18 cellular contexts compared by ENCODE assay signal in the genomic region with DNA sequence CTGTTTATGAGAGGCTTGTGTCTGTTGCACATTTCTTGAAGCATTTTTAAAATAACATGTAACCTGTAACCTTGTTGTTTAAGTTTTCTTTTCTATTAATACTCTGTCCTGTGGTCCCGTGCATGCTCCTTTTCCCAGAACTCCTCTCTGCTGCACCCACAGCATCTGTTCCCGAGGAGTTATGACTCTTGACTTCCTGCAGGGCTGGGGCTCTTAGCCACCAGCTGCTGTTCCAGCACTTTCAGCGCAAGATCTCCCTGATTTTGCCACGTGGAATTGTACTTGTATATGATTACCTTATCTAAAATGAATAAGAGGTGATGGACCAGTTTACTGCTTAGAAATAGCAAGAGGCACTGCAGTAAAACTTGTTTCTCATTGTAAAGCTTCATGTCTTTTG.
DNase-seq lines count a peak whose midpoint lies in the region; TF ChIP-seq lines count a peak whose summit lies in the region.
"Had no signal": no experiment of that assay in that cellular context is flagged by ENCODE, and none has a peak within 500 bp of the region (broad histone marks: within the 10 kb centered on the region; RNA-seq: fewer than 3 reads in every experiment).

No MANE protein-coding gene starts in this region.

- H2AFZ ChIP-seq in fibroblast of lung (ENCODE audit: low read length) (no peak overlapping the region), osteoblast (ENCODE audit: low read length) (no peak overlapping the region)

- H3K4me1 Mint-ChIP-seq in Calu3 (ENCODE audit: low read depth, unreplicated experiment) (peaks cover 8% of the 10 kb centered on the region), endodermal cell (no peaks in the 10 kb centered on the region), HFFc6 (ENCODE audit: low read depth) (peaks cover 6% of the 10 kb centered on the region; the same call in 1 of the 2 replicates)
- H3K4me1 Mint-ChIP-seq: B cell, IgD-negative memory B cell had no signal

- H3K27ac Mint-ChIP-seq in Calu3 (ENCODE audit: unreplicated experiment) (no peak overlapping the region), endodermal cell (no peak overlapping the region), HFFc6 (no peak overlapping the region)
- H3K27ac Mint-ChIP-seq: B cell, IgD-negative memory B cell, type B pancreatic cell had no signal

- no peaks in the 10 kb centered on the region for H3K4me1 ChIP-seq in fibroblast of lung (ENCODE audit: control insufficient read depth, extremely low read depth, insufficient read depth, low read length)
- H3K4me1 ChIP-seq in osteoblast (ENCODE audit: insufficient read depth, low read length), result no peaks in the 10 kb centered on the region
- H3K4me1 ChIP-seq in endodermal cell (ENCODE audit: control insufficient read depth, insufficient read depth, low read length), result no peaks in the 10 kb centered on the region
- H3K4me1 ChIP-seq: SJSA1 had no signal

- peaks cover 25% of the 10 kb centered on the region for H3K36me3 Mint-ChIP-seq in Calu3 (ENCODE audit: insufficient read depth, unreplicated experiment)
- H3K36me3 Mint-ChIP-seq in endodermal cell (ENCODE audit: low read depth), result peaks cover 19% of the 10 kb centered on the region
- H3K36me3 Mint-ChIP-seq in HFFc6 (ENCODE audit: low read depth), result peaks cover 6% of the 10 kb centered on the region

- DNase-seq in DMS153 (lab: John Stamatoyannopoulos, UW) (peak; percentile 23), DMS153 treated with DMSO at 0.1 percent for 48 hours (lab: John Stamatoyannopoulos, UW; ENCODE audit: unreplicated experiment) (no peak), NCI-H69 (lab: John Stamatoyannopoulos, UW) (peak; percentile 8), fibroblast of lung (ENCODE audit: low read depth in 2 of 2) (peak; percentile 25 to 55), osteoblast (ENCODE audit: insufficient read length, low spot score, missing footprints) (peak; percentile 58), Calu3 (no peak), endodermal cell (no peak), HFFc6 (no peak)
- DNase-seq: activated effector memory CD4-positive, alpha-beta T cell treated with anti-CD3 and anti-CD28 coated beads, Interleukin-2, amount 50 U/mL, for 16 hours; erythroblast; head of caudate nucleus; kidney; stimulated activated naive CD8-positive, alpha-beta T cell treated with anti-CD3 and anti-CD28 coated beads, Interleukin-15, Interleukin-2, amounts not matched to agents 100 U/mL and 50 U/mL, for 24 hours had no signal

- H3K79me2 ChIP-seq in fibroblast of lung (ENCODE audit: control insufficient read depth, insufficient read depth, low read length) (peaks cover 6% of the 10 kb centered on the region), osteoblast (ENCODE audit: insufficient read depth, low read length) (peaks cover 17% of the 10 kb centered on the region)

- BruUV-seq in Calu3 (replicated peaks; lab: Mats Ljungman, UMichigan), result no TSS peak

- H4K20me1 ChIP-seq in fibroblast of lung (ENCODE audit: control insufficient read depth, extremely low read depth, insufficient read depth, low read length) (no peaks in the 10 kb centered on the region), osteoblast (ENCODE audit: insufficient read depth, low read length) (no peaks in the 10 kb centered on the region)

- H3K4me3 ChIP-seq in fibroblast of lung (replicated peaks in 1 of 4; ENCODE audit: control extremely low read depth in 1 of 4, insufficient read depth in 1 of 4, low read depth in 3 of 4, low read length in 4 of 4) (no peak overlapping the region), osteoblast (ENCODE audit: insufficient read depth, low read length) (no peak overlapping the region), endodermal cell (ENCODE audit: low read length) (no peak overlapping the region)
- H3K4me3 ChIP-seq: SJSA1 had no signal

- H3K4me2 ChIP-seq in fibroblast of lung (ENCODE audit: extremely low read depth, insufficient read depth, low read length) (no peak overlapping the region), osteoblast (ENCODE audit: insufficient read depth, low read length) (no peak overlapping the region)

- H3K36me3 ChIP-seq in fibroblast of lung (ENCODE audit: control insufficient read depth, insufficient read depth, low read length) (peaks cover 4% of the 10 kb centered on the region), osteoblast (ENCODE audit: insufficient read depth, low read length) (peaks cover 21% of the 10 kb centered on the region), endodermal cell (ENCODE audit: control insufficient read depth, insufficient read depth, low read length) (peaks cover 44% of the 10 kb centered on the region)

- intact Hi-C loops in Calu3 (cut with micrococcal nuclease; ENCODE audit: unreplicated experiment), result no loop called here

- no peaks in the 10 kb centered on the region for H3K9me3 Mint-ChIP-seq in Calu3 (ENCODE audit: low read depth, unreplicated experiment)
- no peaks in the 10 kb centered on the region for H3K9me3 Mint-ChIP-seq in endodermal cell
- H3K9me3 Mint-ChIP-seq in HFFc6, result no peaks in the 10 kb centered on the region
- H3K9me3 Mint-ChIP-seq: IgD-negative memory B cell, type B pancreatic cell had no signal

- H3K9ac ChIP-seq in fibroblast of lung (ENCODE audit: insufficient read depth, low read length) (no peak overlapping the region), endodermal cell (ENCODE audit: extremely low read depth, low read length, poor library complexity, severe bottlenecking) (no peak overlapping the region)

- H3K4me3 Mint-ChIP-seq in Calu3 (ENCODE audit: low read depth, unreplicated experiment) (no peak overlapping the region), endodermal cell (no peak overlapping the region), HFFc6 (no peak overlapping the region)
- H3K4me3 Mint-ChIP-seq: B cell, IgD-negative memory B cell, type B pancreatic cell had no signal

- CTCF ChIA-PET in Calu3 (lab: Charles Lee), result no interaction called here

- TF ChIP-seq CTCF in fibroblast of lung (conservative IDR thresholded peaks at IDR 0.05 in 1 of 2, IDR thresholded peaks at IDR 0.05 in 1 of 2; ENCODE audit: low read depth in 1 of 2, low read length in 2 of 2), result no peak
- TF ChIP-seq CTCF in osteoblast (IDR thresholded peaks at IDR 0.05; ENCODE audit: extremely low read depth, low read depth, low read length), result no peak
- no peak for TF ChIP-seq CTCF in Calu3 (IDR thresholded peaks at IDR 0.05; ENCODE audit: unreplicated experiment)
- TF ChIP-seq CTCF in endodermal cell (conservative IDR thresholded peaks at IDR 0.05), result no peak
- no peak for TF ChIP-seq CTCF in HFFc6 (IDR thresholded peaks at IDR 0.05)

- H3K27me3 Mint-ChIP-seq in Calu3 (ENCODE audit: unreplicated experiment) (no peaks in the 10 kb centered on the region), endodermal cell (ENCODE audit: insufficient read depth) (no peaks in the 10 kb centered on the region), HFFc6 (ENCODE audit: insufficient read depth) (peaks cover 1% of the 10 kb centered on the region; the same call in 1 of the 2 replicates)
- H3K27me3 Mint-ChIP-seq: B cell, IgD-negative memory B cell, type B pancreatic cell had no signal

- H3K9me3 ChIP-seq in fibroblast of lung (ENCODE audit: control insufficient read depth, insufficient read depth, low read depth, low read length) (no peaks in the 10 kb centered on the region), osteoblast (ENCODE audit: low read depth, low read length) (no peaks in the 10 kb centered on the region), endodermal cell (ENCODE audit: control insufficient read depth, low read length) (no peaks in the 10 kb centered on the region)
- H3K9me3 ChIP-seq: SJSA1 had no signal

- H3K27ac ChIP-seq in fibroblast of lung (ENCODE audit: insufficient read depth, low read length) (no peak overlapping the region), osteoblast (ENCODE audit: low read depth, low read length) (no peak overlapping the region), endodermal cell (ENCODE audit: low read depth, low read length) (no peak overlapping the region)
- H3K27ac ChIP-seq: 22Rv1, SJSA1 had no signal

- WGBS in endodermal cell (ENCODE audit: insufficient coverage in 1 of 2, insufficient read length in 1 of 2), 2 experiments, result 92 to 100% methylated on average over 2 to 4 of the region's 4 CpGs

- H3K27me3 ChIP-seq in fibroblast of lung (ENCODE audit: control insufficient read depth, insufficient read depth, low read length), result no peaks in the 10 kb centered on the region
- H3K27me3 ChIP-seq in osteoblast (ENCODE audit: insufficient read depth, low read length), result no peaks in the 10 kb centered on the region
- H3K27me3 ChIP-seq in endodermal cell (ENCODE audit: control insufficient read depth, insufficient read depth, low read length, poor library complexity, severe bottlenecking), result no peaks in the 10 kb centered on the region
- H3K27me3 ChIP-seq: SJSA1 had no signal

Comparison
In these comparisons a context has a peak if more than half of its experiments do, and no peak if none do; other contexts are left out.
1. DNase-seq: peak in DMS153 (single experiment), NCI-H69 (single experiment), fibroblast of lung (2 of 2) and osteoblast (single experiment); none in DMS153 treated with DMSO at 0.1 percent for 48 hours (single experiment), Calu3 (single experiment), endodermal cell (single experiment) and HFFc6 (single experiment).